13 cellular contexts compared by ENCODE assay signal in genomic region chr11:116932182-116932581, GRCh38.
DNase-seq lines count a peak whose midpoint lies in the region; ATAC-seq and TF ChIP-seq lines count a peak whose summit lies in the region.
"Had no signal": no experiment of that assay in that cellular context is flagged by ENCODE, and none has a peak within 500 bp of the region (broad histone marks: within the 10 kb centered on the region; RNA-seq: fewer than 3 reads in every experiment).

No MANE protein-coding gene starts in this region.

- H3K9me2 ChIP-seq in GM23248 (ENCODE audit: insufficient read depth) = no peaks in the 10 kb centered on the region

- peaks cover 71% of the 10 kb centered on the region for H3K4me1 ChIP-seq in CD4-positive, alpha-beta memory T cell (ENCODE audit: insufficient read depth, low read length)
- H3K4me1 ChIP-seq in neutrophil (ENCODE audit: control insufficient read depth in 1 of 2, insufficient read depth in 1 of 2, low read depth in 1 of 2, low read length in 1 of 2) = peaks cover 39 to 54% of the 10 kb centered on the region in 2 experiments
- peaks cover 16% of the 10 kb centered on the region for H3K4me1 ChIP-seq in GM23248 (ENCODE audit: insufficient read depth)

- CTCF ChIA-PET in CD4-positive, alpha-beta memory T cell (lab: Charles Lee; ENCODE audit: partially characterized antibody) = interaction anchor here (1.0 to 4.5 kb wide), 3 partner anchors 97 to 174 kb away, joined by 4 to 38 read pairs (median 5); partner anchors contain the start of gene SIK3

- WGBS in GM23248 (ENCODE audit: low coverage in 1 of 2, low lambda C conversion rate in 2 of 2, missing lambda C conversion rate in 2 of 2), 2 experiments = 93 to 94% methylated on average over 7 of the region's 7 CpGs

- in situ Hi-C loops in GM23248 (cut with MboI) = no loop called here

- H3K9ac ChIP-seq in GM23248 = no peak overlapping the region

- DNase-seq in CD4-positive, alpha-beta memory T cell = peak in 2 of 5 donors; percentile 16 to 30
- no peak for DNase-seq in HFFc6
- no peak for DNase-seq in activated naive CD8-positive, alpha-beta T cell treated with anti-CD3 and anti-CD28 coated beads for 36 hours
- DNase-seq in NCI-H524 (lab: John Stamatoyannopoulos, UW) = no peak
- DNase-seq in GM23248 = no peak
- DNase-seq in stimulated activated CD4-positive, alpha-beta T cell treated with anti-CD3 and anti-CD28 coated beads, Interleukin-4, amount 100 ng/mL, for 4 hours = no peak
- DNase-seq: cerebellar nuclear complex, COR-L47, NCI-H1436 treated with DMSO at 0.1 percent for 48 hours, NCI-H524 treated with DMSO at 0.1 percent for 48 hours, WERI-Rb-1 had no signal

- H2AFZ ChIP-seq in GM23248 = no peak overlapping the region

- H3K4me3 Mint-ChIP-seq in CD4-positive, alpha-beta memory T cell = peak overlapping the region; percentile 80 to 88 (median 86)
- no peak overlapping the region for H3K4me3 Mint-ChIP-seq in HFFc6
- peak overlapping the region; percentile 62 for H3K4me3 Mint-ChIP-seq in activated naive CD8-positive, alpha-beta T cell treated with anti-CD3 and anti-CD28 coated beads for 36 hours

- ATAC-seq in HG03469 (IDR thresholded peaks at IDR 0.05; ENCODE audit: unreplicated experiment) = no peak

- H3K27me3 ChIP-seq in CD4-positive, alpha-beta memory T cell (ENCODE audit: insufficient read depth, low read length) = no peaks in the 10 kb centered on the region
- H3K27me3 ChIP-seq in neutrophil = no peaks in the 10 kb centered on the region
- no peaks in the 10 kb centered on the region for H3K27me3 ChIP-seq in GM23248 (replicated peaks; ENCODE audit: insufficient read depth)

- no peaks in the 10 kb centered on the region for H3K9me3 ChIP-seq in CD4-positive, alpha-beta memory T cell (ENCODE audit: control insufficient read depth in 1 of 2, low read length in 2 of 2)
- H3K9me3 ChIP-seq in neutrophil (no peaks in the 10 kb centered on the region), GM23248 (ENCODE audit: low read depth) (no peaks in the 10 kb centered on the region)

- intact Hi-C loops in CD4-positive, alpha-beta memory T cell (cut with micrococcal nuclease) = no loop called here

- H3K9me3 Mint-ChIP-seq in CD4-positive, alpha-beta memory T cell = peaks cover 0 to 3% (median 0%) of the 10 kb centered on the region in 8 donors
- H3K9me3 Mint-ChIP-seq in HFFc6 = no peaks in the 10 kb centered on the region
- H3K9me3 Mint-ChIP-seq in activated naive CD8-positive, alpha-beta T cell treated with anti-CD3 and anti-CD28 coated beads for 36 hours = peaks cover 6% of the 10 kb centered on the region

- peaks cover 61 to 79% (median 68%) of the 10 kb centered on the region in 4 donors for H3K4me1 Mint-ChIP-seq in CD4-positive, alpha-beta memory T cell
- peaks cover 30% of the 10 kb centered on the region for H3K4me1 Mint-ChIP-seq in HFFc6 (ENCODE audit: low read depth)
- H3K4me1 Mint-ChIP-seq in activated naive CD8-positive, alpha-beta T cell treated with anti-CD3 and anti-CD28 coated beads for 36 hours = peaks cover 60% of the 10 kb centered on the region

- H3K4me3 ChIP-seq in CD4-positive, alpha-beta memory T cell (ENCODE audit: low read length in 2 of 2) = peak overlapping the region in 1 of 2 donors; percentile 16
- H3K4me3 ChIP-seq in neutrophil (ENCODE audit: low read depth in 1 of 2, low read length in 1 of 2) (peak overlapping the region in 1 of 2 experiments; percentile 17), GM23248 (no peak overlapping the region)

- H3K27ac ChIP-seq in CD4-positive, alpha-beta memory T cell (ENCODE audit: low read depth, low read length) = peak overlapping the region; percentile 87
- H3K27ac ChIP-seq in neutrophil (peak overlapping the region; percentile 80), GM23248 (no peak overlapping the region)
- H3K27ac ChIP-seq: WERI-Rb-1 had no signal

- H3K4me2 ChIP-seq in GM23248 (ENCODE audit: unreplicated experiment) = no peak overlapping the region

- H3F3A ChIP-seq in GM23248 (ENCODE audit: insufficient read depth) = no peaks in the 10 kb centered on the region

- H4K20me1 ChIP-seq in GM23248 (ENCODE audit: insufficient read depth) = no peaks in the 10 kb centered on the region

- no peaks in the 10 kb centered on the region for H3K27me3 Mint-ChIP-seq in CD4-positive, alpha-beta memory T cell
- H3K27me3 Mint-ChIP-seq in HFFc6 (ENCODE audit: insufficient read depth) = peaks cover 1% of the 10 kb centered on the region; the same call in 1 of the 2 replicates
- H3K27me3 Mint-ChIP-seq in activated naive CD8-positive, alpha-beta T cell treated with anti-CD3 and anti-CD28 coated beads for 36 hours = no peaks in the 10 kb centered on the region

- no peaks in the 10 kb centered on the region for H3K79me2 ChIP-seq in GM23248 (ENCODE audit: insufficient read depth)

- peak overlapping the region; percentile 96 to 99 (median 98) for H3K27ac Mint-ChIP-seq in CD4-positive, alpha-beta memory T cell
- peak overlapping the region; percentile 36; the same call in 1 of the 2 replicates for H3K27ac Mint-ChIP-seq in HFFc6
- H3K27ac Mint-ChIP-seq in activated naive CD8-positive, alpha-beta T cell treated with anti-CD3 and anti-CD28 coated beads for 36 hours = peak overlapping the region; percentile 85

- TF ChIP-seq CTCF in HFFc6 (IDR thresholded peaks at IDR 0.05) = no peak
- no peak for TF ChIP-seq CTCF in neutrophil (IDR thresholded peaks at IDR 0.05)

- no peaks in the 10 kb centered on the region for H3K36me3 ChIP-seq in CD4-positive, alpha-beta memory T cell (ENCODE audit: insufficient read depth, low read length)
- H3K36me3 ChIP-seq in neutrophil = peaks cover 7% of the 10 kb centered on the region
- H3K36me3 ChIP-seq in GM23248 (ENCODE audit: low read depth) = no peaks in the 10 kb centered on the region
- H3K36me3 ChIP-seq: WERI-Rb-1 had no signal

- POLR2A ChIA-PET in CD4-positive, alpha-beta memory T cell (lab: Charles Lee; ENCODE audit: partially characterized antibody) = interaction anchor here (0.9 to 7.6 kb wide), 8 partner anchors 12 to 166 kb away, joined by 3 to 92 read pairs (median 10); partner anchors contain the start of gene SIK3

- H3K36me3 Mint-ChIP-seq in CD4-positive, alpha-beta memory T cell = peaks cover 11 to 17% of the 10 kb centered on the region in 2 donors
- peaks cover 20% of the 10 kb centered on the region for H3K36me3 Mint-ChIP-seq in HFFc6 (ENCODE audit: low read depth)
- H3K36me3 Mint-ChIP-seq in activated naive CD8-positive, alpha-beta T cell treated with anti-CD3 and anti-CD28 coated beads for 36 hours = peaks cover 17% of the 10 kb centered on the region

Comparison
In these comparisons a context has a peak if more than half of its experiments do, and no peak if none do; other contexts are left out.
1. H3K27ac Mint-ChIP-seq: peak in every context shown above with its lines; median percentile 98 in CD4-positive, alpha-beta memory T cell; 85 in activated naive CD8-positive, alpha-beta T cell treated with anti-CD3 and anti-CD28 coated beads for 36 hours; 36 in HFFc6.